8 cellular contexts compared by ENCODE assay signal in genomic region chrX:129905787-129906580, GRCh38. TPM values are rescaled to one million over a fixed set of nuclear protein-coding genes. Genes with fewer than 3 reads are reported as not detected.
A peak's percentile ranks its signal among the peaks of the same experiment; 100 is the strongest.
DNase-seq lines count a peak whose midpoint lies in the region; ATAC-seq and TF ChIP-seq lines count a peak whose summit lies in the region.

A gene with protein sequence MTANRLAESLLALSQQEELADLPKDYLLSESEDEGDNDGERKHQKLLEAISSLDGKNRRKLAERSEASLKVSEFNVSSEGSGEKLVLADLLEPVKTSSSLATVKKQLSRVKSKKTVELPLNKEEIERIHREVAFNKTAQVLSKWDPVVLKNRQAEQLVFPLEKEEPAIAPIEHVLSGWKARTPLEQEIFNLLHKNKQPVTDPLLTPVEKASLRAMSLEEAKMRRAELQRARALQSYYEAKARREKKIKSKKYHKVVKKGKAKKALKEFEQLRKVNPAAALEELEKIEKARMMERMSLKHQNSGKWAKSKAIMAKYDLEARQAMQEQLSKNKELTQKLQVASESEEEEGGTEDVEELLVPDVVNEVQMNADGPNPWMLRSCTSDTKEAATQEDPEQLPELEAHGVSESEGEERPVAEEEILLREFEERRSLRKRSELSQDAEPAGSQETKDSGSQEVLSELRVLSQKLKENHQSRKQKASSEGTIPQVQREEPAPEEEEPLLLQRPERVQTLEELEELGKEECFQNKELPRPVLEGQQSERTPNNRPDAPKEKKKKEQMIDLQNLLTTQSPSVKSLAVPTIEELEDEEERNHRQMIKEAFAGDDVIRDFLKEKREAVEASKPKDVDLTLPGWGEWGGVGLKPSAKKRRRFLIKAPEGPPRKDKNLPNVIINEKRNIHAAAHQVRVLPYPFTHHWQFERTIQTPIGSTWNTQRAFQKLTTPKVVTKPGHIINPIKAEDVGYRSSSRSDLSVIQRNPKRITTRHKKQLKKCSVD (plus strand): TSS chrX:129906164. CDS start chrX:129906211, 47 bp downstream.

- H3K4me3 ChIP-seq in WERI-Rb-1 (ENCODE audit: low read depth, low read length) (peak within 1 kb of the TSS; percentile 67), mammary epithelial cell (replicated peaks in 1 of 3; ENCODE audit: insufficient read depth in 1 of 3, low read depth in 2 of 3, low read length in 3 of 3) (peak within 1 kb of the TSS; percentile 61 to 79 (median 73)), iPS-20b (ENCODE audit: low read length) (peak within 1 kb of the TSS; percentile 95), skin epidermis (peak within 1 kb of the TSS; percentile 55 to 70 (median 59))

- intact Hi-C loops in mammary epithelial cell (cut with micrococcal nuclease) = loop anchor here (10.0 kb wide), 1 partner anchor 301 kb away; no protein-coding TSS in a partner anchor

- H2AFZ ChIP-seq in mammary epithelial cell (ENCODE audit: low read depth, low read length) = peak within 1 kb of the TSS; percentile 79

- peak within 1 kb of the TSS; percentile 77 for H3K4me2 ChIP-seq in mammary epithelial cell (ENCODE audit: insufficient read depth, low read depth, low read length)

- dilution Hi-C loops in mammary epithelial cell (cut with HindIII; ENCODE audit: low sequenced_read_pairs) = no loop called here

- H4K20me1 ChIP-seq in mammary epithelial cell (ENCODE audit: insufficient read depth, low read length) = no peaks in the 10 kb centered on the region

- BruUV-seq in mammary epithelial cell (replicated peaks; lab: Mats Ljungman, UMichigan) = TSS peak; percentile 73

- in situ Hi-C loops in ACHN (cut with HindIII; ENCODE audit: low pct_ligation_motif_present, low pct_unique_long_range_greater_than_20kb, low sequenced_read_pairs) (no loop called here), mammary epithelial cell (cut with MboI; ENCODE audit: low sequenced_read_pairs in 2 of 2) (no loop called here)

- H3K27ac ChIP-seq in WERI-Rb-1 (peak within 1 kb of the TSS; percentile 75), mammary epithelial cell (ENCODE audit: insufficient read depth, low read depth, low read length) (peak within 1 kb of the TSS; percentile 64), iPS-20b (ENCODE audit: low read length) (peak within 1 kb of the TSS; percentile 71), skin epidermis (peak within 1 kb of the TSS; percentile 46 to 87 (median 77))

- H3K9ac ChIP-seq in mammary epithelial cell (ENCODE audit: insufficient read depth, low read length) (peak within 1 kb of the TSS; percentile 83), iPS-20b (ENCODE audit: low read depth, low read length) (peak within 1 kb of the TSS; percentile 96)

- DNase-seq in ACHN = peak; percentile 85
- peak; percentile 98 for DNase-seq in NCI-H2227 (lab: John Stamatoyannopoulos, UW; ENCODE audit: unreplicated experiment)
- DNase-seq in WERI-Rb-1 = peak; percentile 88
- DNase-seq in mammary epithelial cell = peak; percentile 82

- H3K27me3 ChIP-seq in WERI-Rb-1 (ENCODE audit: insufficient read depth, low read depth, severe bottlenecking) (peaks cover 15% of the 10 kb centered on the region), mammary epithelial cell (ENCODE audit: insufficient read depth, low read length) (no peaks in the 10 kb centered on the region), iPS-20b (ENCODE audit: insufficient read depth, low read length) (no peaks in the 10 kb centered on the region)

- peak; percentile 91 for ATAC-seq in GM18873 (IDR thresholded peaks at IDR 0.05; ENCODE audit: low FRiP score, unreplicated experiment)
- ATAC-seq in HG03139 (IDR thresholded peaks at IDR 0.05; ENCODE audit: unreplicated experiment) = peak; percentile 96

- CTCF ChIA-PET in mammary epithelial cell (lab: Charles Lee; ENCODE audit: low non-redundant PET) = interaction anchor here (0.6 to 1.0 kb wide), 3 partner anchors 9 to 155 kb away, joined by 3 to 4 read pairs (median 3); no protein-coding TSS in a partner anchor

- H3K79me2 ChIP-seq in mammary epithelial cell (ENCODE audit: insufficient read depth, low read length) = peaks cover 20% of the 10 kb centered on the region

- WGBS in mammary epithelial cell (ENCODE audit: low coverage, missing lambda C conversion rate) = 26% methylated on average over 38 of the region's 53 CpGs

- H3K9me3 ChIP-seq in WERI-Rb-1 (ENCODE audit: severe bottlenecking) (no peaks in the 10 kb centered on the region), mammary epithelial cell (replicated peaks; ENCODE audit: insufficient read depth, low read length) (no peaks in the 10 kb centered on the region), iPS-20b (ENCODE audit: insufficient read depth, low read depth, low read length) (no peaks in the 10 kb centered on the region)

- peaks cover 19% of the 10 kb centered on the region for H3K36me3 ChIP-seq in WERI-Rb-1
- peaks cover 5% of the 10 kb centered on the region for H3K36me3 ChIP-seq in mammary epithelial cell (ENCODE audit: insufficient read depth, low read length)
- peaks cover 32% of the 10 kb centered on the region for H3K36me3 ChIP-seq in iPS-20b (ENCODE audit: insufficient read depth, low read depth, low read length)

- H3K4me1 ChIP-seq in mammary epithelial cell (ENCODE audit: insufficient read depth, low read length) (peaks cover 7% of the 10 kb centered on the region), iPS-20b (ENCODE audit: insufficient read depth, low read length) (no peaks in the 10 kb centered on the region)

- TF ChIP-seq CTCF in WERI-Rb-1 (IDR thresholded peaks at IDR 0.05; ENCODE audit: low read depth, low read length) (no peak), mammary epithelial cell (conservative IDR thresholded peaks at IDR 0.05 in 1 of 2, IDR thresholded peaks at IDR 0.05 in 1 of 2; ENCODE audit: extremely low read depth in 1 of 2, insufficient read depth in 1 of 2, low read depth in 1 of 2, low read length in 2 of 2) (no peak)

RNA-seq across cellular contexts. Expression of the gene that starts here (rescaled TPM):
- 10 to 100 TPM; 15.8 to 25.9 TPM for total RNA-seq in mammary epithelial cell
- polyA plus RNA-seq in mammary epithelial cell = 17.0 TPM
- polyA minus RNA-seq in mammary epithelial cell = 9.5 TPM

Comparison
In these comparisons a context has a peak if more than half of its experiments do, and no peak if none do; other contexts are left out.
1. Peak in every context shown above with its lines: DNase-seq, ATAC-seq, H3K4me3 ChIP-seq and H3K27ac ChIP-seq.